Comparison of ENCODE assay signal across 26 cellular contexts in genomic region chr20:32547753-32548034, GRCh38. TPM values are rescaled to one million over a fixed set of nuclear protein-coding genes. Genes with fewer than 3 reads are reported as not detected.
A peak's percentile ranks its signal among the peaks of the same experiment; 100 is the strongest.
DNase-seq lines count a peak whose midpoint lies in the region; ATAC-seq and FAIRE-seq lines count a peak whose summit lies in the region.
"Had no signal": no experiment of that assay in that cellular context is flagged by ENCODE, and none has a peak within 500 bp of the region (broad histone marks: within the 10 kb centered on the region; RNA-seq: fewer than 3 reads in every experiment).

No MANE protein-coding gene starts in this region.

- H3K27me3 Mint-ChIP-seq in activated naive CD4-positive, alpha-beta T cell treated with anti-CD3 and anti-CD28 coated beads for 36 hours (ENCODE audit: low read depth) = no peaks in the 10 kb centered on the region
- H3K27me3 Mint-ChIP-seq in effector memory CD8-positive, alpha-beta T cell = no peaks in the 10 kb centered on the region
- no peaks in the 10 kb centered on the region for H3K27me3 Mint-ChIP-seq in stimulated activated memory B cell treated with anti-CD40 and anti-IgM and Interleukin-4, amounts not matched to agents 10 μg/mL and 1 μg/mL and 100 μg/mL, for 72 hours

- peaks cover 2% of the 10 kb centered on the region for H3K36me3 Mint-ChIP-seq in activated naive CD4-positive, alpha-beta T cell treated with anti-CD3 and anti-CD28 coated beads for 36 hours (ENCODE audit: low read depth)
- peaks cover 13% of the 10 kb centered on the region for H3K36me3 Mint-ChIP-seq in effector memory CD8-positive, alpha-beta T cell (ENCODE audit: insufficient read depth)
- H3K36me3 Mint-ChIP-seq in stimulated activated memory B cell treated with anti-CD40 and anti-IgM and Interleukin-4, amounts not matched to agents 10 μg/mL and 1 μg/mL and 100 μg/mL, for 72 hours = peaks cover 8% of the 10 kb centered on the region

- peaks cover 65% of the 10 kb centered on the region for H3K4me1 Mint-ChIP-seq in activated naive CD4-positive, alpha-beta T cell treated with anti-CD3 and anti-CD28 coated beads for 36 hours (ENCODE audit: low read depth)
- H3K4me1 Mint-ChIP-seq in effector memory CD8-positive, alpha-beta T cell (ENCODE audit: low read depth in 2 of 2) = peaks cover 45 to 54% of the 10 kb centered on the region in 2 donors
- H3K4me1 Mint-ChIP-seq in stimulated activated memory B cell treated with anti-CD40 and anti-IgM and Interleukin-4, amounts not matched to agents 10 μg/mL and 1 μg/mL and 100 μg/mL, for 72 hours = peaks cover 8% of the 10 kb centered on the region

- H3K9me3 ChIP-seq in KOPT-K1 (ENCODE audit: insufficient read depth, low read length, poor library complexity, severe bottlenecking) = peaks cover 8% of the 10 kb centered on the region
- H3K9me3 ChIP-seq: left lung, right atrium auricular region, upper lobe of left lung had no signal

- H3K9me3 Mint-ChIP-seq in activated naive CD4-positive, alpha-beta T cell treated with anti-CD3 and anti-CD28 coated beads for 36 hours = no peaks in the 10 kb centered on the region
- no peaks in the 10 kb centered on the region for H3K9me3 Mint-ChIP-seq in effector memory CD8-positive, alpha-beta T cell
- H3K9me3 Mint-ChIP-seq in stimulated activated memory B cell treated with anti-CD40 and anti-IgM and Interleukin-4, amounts not matched to agents 10 μg/mL and 1 μg/mL and 100 μg/mL, for 72 hours = no peaks in the 10 kb centered on the region
- H3K9me3 Mint-ChIP-seq: T-helper 1 cell treated with Interleukin-12 subunit alpha and Interleukin-12 subunit beta and Interleukin-4 antibody, amounts not matched to agents 30 μg/mL and 1 μg/mL, for 36 hours had no signal

- peak overlapping the region; percentile 28 for H3K27ac ChIP-seq in KOPT-K1 (ENCODE audit: low read depth, low read length, poor library complexity, severe bottlenecking)
- H3K27ac ChIP-seq: left lung, right atrium auricular region, upper lobe of left lung had no signal

- no peak overlapping the region for H3K4me3 Mint-ChIP-seq in activated naive CD4-positive, alpha-beta T cell treated with anti-CD3 and anti-CD28 coated beads for 36 hours
- H3K4me3 Mint-ChIP-seq in effector memory CD8-positive, alpha-beta T cell = peak overlapping the region in 1 of 2 donors; percentile 13
- no peak overlapping the region for H3K4me3 Mint-ChIP-seq in stimulated activated memory B cell treated with anti-CD40 and anti-IgM and Interleukin-4, amounts not matched to agents 10 μg/mL and 1 μg/mL and 100 μg/mL, for 72 hours
- H3K4me3 Mint-ChIP-seq: T-helper 1 cell treated with Interleukin-12 subunit alpha and Interleukin-12 subunit beta and Interleukin-4 antibody, amounts not matched to agents 30 μg/mL and 1 μg/mL, for 36 hours had no signal

- CTCF ChIA-PET in activated naive CD4-positive, alpha-beta T cell treated with anti-CD3 and anti-CD28 coated beads for 36 hours (lab: Charles Lee) = interaction anchor here (0.8 to 1.5 kb wide), 2 partner anchors 26 to 105 kb away, joined by 3 to 5 read pairs; no protein-coding TSS in a partner anchor

- DNase-seq in activated naive CD4-positive, alpha-beta T cell treated with anti-CD3 and anti-CD28 coated beads for 36 hours = no peak
- no peak for DNase-seq in activated naive CD4-positive, alpha-beta T cell treated with Interleukin-2 at 50 U/mL for 16 hours
- DNase-seq in effector memory CD8-positive, alpha-beta T cell = no peak
- DNase-seq in stimulated activated naive CD4-positive, alpha-beta T cell treated with Interleukin-2 at 50 U/mL for 16 hours (lab: John Stamatoyannopoulos, UW) = no peak
- no peak for DNase-seq in urothelium cell line (ENCODE audit: low spot score)
- DNase-seq: activated CD4-positive, alpha-beta T cell treated with anti-CD3 and anti-CD28 coated beads, Interleukin-2, amount 50 U/mL, for 48 hours; cortex of kidney; EL; left lung; mesenchymal stem cell; NCI-H1436; NCI-H2081 treated with DMSO at 0.1 percent for 48 hours; NCI-H2227 treated with DMSO at 0.1 percent for 48 hours; NCI-H526 treated with DMSO at 0.1 percent for 48 hours; NK-92 treated with Interleukin-12 subunit alpha and Interleukin-12 subunit beta, amount 100 ng/mL, for 24 hours; PC-3; stimulated activated CD4-positive, alpha-beta T cell treated with anti-CD3 and anti-CD28 coated beads, Interleukin-2, amount 100 ng/mL, for 24 hours; upper lobe of left lung had no signal

- intact Hi-C loops in activated naive CD4-positive, alpha-beta T cell treated with anti-CD3 and anti-CD28 coated beads for 36 hours (cut with micrococcal nuclease) = no loop called here

- ATAC-seq in effector memory CD8-positive, alpha-beta T cell (replicated peaks) = no peak
- ATAC-seq in stimulated activated memory B cell treated with anti-CD40 and anti-IgM and Interleukin-4, amounts not matched to agents 10 μg/mL and 1 μg/mL and 100 μg/mL, for 72 hours = no peak
- no peak for ATAC-seq in GM19397 (IDR thresholded peaks at IDR 0.05; ENCODE audit: unreplicated experiment)
- ATAC-seq: left lung, PC-3 had no signal

- no peaks in the 10 kb centered on the region for H3K36me3 ChIP-seq in KOPT-K1 (ENCODE audit: insufficient read depth, low read length)
- H3K36me3 ChIP-seq: left lung, right atrium auricular region, upper lobe of left lung had no signal

- peak overlapping the region; percentile 47 for H3K27ac Mint-ChIP-seq in activated naive CD4-positive, alpha-beta T cell treated with anti-CD3 and anti-CD28 coated beads for 36 hours
- H3K27ac Mint-ChIP-seq in effector memory CD8-positive, alpha-beta T cell = peak overlapping the region; percentile 91 to 96
- H3K27ac Mint-ChIP-seq in stimulated activated memory B cell treated with anti-CD40 and anti-IgM and Interleukin-4, amounts not matched to agents 10 μg/mL and 1 μg/mL and 100 μg/mL, for 72 hours = peak overlapping the region; percentile 46
- H3K27ac Mint-ChIP-seq: T-helper 1 cell treated with Interleukin-12 subunit alpha and Interleukin-12 subunit beta and Interleukin-4 antibody, amounts not matched to agents 30 μg/mL and 1 μg/mL, for 36 hours had no signal

- FAIRE-seq in urothelium cell line (lab: Jason Lieb, UNC) = no peak
- FAIRE-seq: A204.1, GM18507, TTC549 had no signal

RNA-seq across cellular contexts. Expression of gene NOL4L, which starts 37.4 kb away (rescaled TPM):
- total RNA-seq in activated naive CD4-positive, alpha-beta T cell treated with anti-CD3 and anti-CD28 coated beads for 36 hours = 10 to 100 TPM; 24.8 to 29.2 TPM
